In genomic region chr6:316753-317038, GRCh38 we compare ENCODE assay signal across 24 cellular contexts. TPM values are rescaled to one million over a fixed set of nuclear protein-coding genes. Genes with fewer than 3 reads are reported as not detected.
DNase-seq lines count a peak whose midpoint lies in the region; ATAC-seq, FAIRE-seq and TF ChIP-seq lines count a peak whose summit lies in the region.
"Had no signal": no experiment of that assay in that cellular context is flagged by ENCODE, and none has a peak within 500 bp of the region (broad histone marks: within the 10 kb centered on the region; RNA-seq: fewer than 3 reads in every experiment).

No MANE protein-coding gene starts in this region.

- no peak for FAIRE-seq in GM12878 (lab: Jason Lieb, UNC)
- FAIRE-seq: D721Med had no signal

- no peak for TF ChIP-seq RAD21 in GM12878 (IDR thresholded peaks at IDR 0.05; ENCODE audit: insufficient read depth, low read depth, low read length)

- peaks cover 0 to 11% (median 0%) of the 10 kb centered on the region in 7 donors for H3K9me3 Mint-ChIP-seq in CD14-positive monocyte
- H3K9me3 Mint-ChIP-seq: CD4-positive, alpha-beta T cell; T-helper 1 cell treated with Interleukin-12 subunit alpha and Interleukin-12 subunit beta and Interleukin-4 antibody, amounts not matched to agents 30 μg/mL and 1 μg/mL, for 36 hours had no signal

- DNase-seq in GM12878 (ENCODE audit: low read depth, low spot score) (no peak), transverse colon (no peak), CD14-positive monocyte (ENCODE audit: low spot score) (no peak), hepatic stellate cell (ENCODE audit: low spot score) (no peak)
- DNase-seq: BE2C; CD4-positive, alpha-beta T cell; H9; Kasumi-1; MV-4-11; NCI-H2029; NCI-H446; NCI-H524 treated with DMSO at 0.1 percent for 48 hours; NCI-H774; SHP77 treated with DMSO at 0.1 percent for 48 hours; SK-N-SH; SW 1271 had no signal

- H3K27me3 ChIP-seq in KMS-11 (ENCODE audit: insufficient read depth, low read depth) (no peaks in the 10 kb centered on the region), GM12878 (replicated peaks in 1 of 2; ENCODE audit: control insufficient read depth in 2 of 2, insufficient read depth in 2 of 2, low read length in 1 of 2) (no peaks in the 10 kb centered on the region), transverse colon (no peaks in the 10 kb centered on the region)
- H3K27me3 ChIP-seq: BE2C, Peyer's patch had no signal

- peaks cover 100% of the 10 kb centered on the region for H3K4me1 ChIP-seq in KMS-11 (ENCODE audit: low read depth, poor library complexity, severe bottlenecking)
- H3K4me1 ChIP-seq in GM12878 (ENCODE audit: control insufficient read depth, insufficient read depth, low read length): peaks cover 97% of the 10 kb centered on the region
- peaks cover 3 to 15% (median 5%) of the 10 kb centered on the region in 4 donors for H3K4me1 ChIP-seq in transverse colon
- H3K4me1 ChIP-seq: BE2C had no signal

- H3K79me2 ChIP-seq in KMS-11 (ENCODE audit: insufficient read depth, low read depth) (peaks cover 61% of the 10 kb centered on the region), GM12878 (ENCODE audit: control insufficient read depth, insufficient read depth, low read length) (peaks cover 82% of the 10 kb centered on the region)

- no peak overlapping the region for H3K4me3 ChIP-seq in KMS-11 (IDR thresholded peaks at IDR 0.05; ENCODE audit: insufficient read depth, low read depth, low read length)
- no peak overlapping the region for H3K4me3 ChIP-seq in GM12878
- no peak overlapping the region for H3K4me3 ChIP-seq in transverse colon
- H3K4me3 ChIP-seq: GM23338, Peyer's patch had no signal

- peak overlapping the region; percentile 95 for H3K4me2 ChIP-seq in KMS-11
- peak overlapping the region; percentile 84; the same call in 1 of the 2 replicates for H3K4me2 ChIP-seq in GM12878 (ENCODE audit: control insufficient read depth, insufficient read depth)
- H3K4me2 ChIP-seq: GM23338, SK-N-SH had no signal

- H3K9ac ChIP-seq in KMS-11 (peak overlapping the region; percentile 64), GM12878 (ENCODE audit: control insufficient read depth, insufficient read depth, low read length) (peak overlapping the region; percentile 73)
- H3K9ac ChIP-seq: SK-N-SH had no signal

- H3K4me3 Mint-ChIP-seq in CD14-positive monocyte: no peak overlapping the region
- H3K4me3 Mint-ChIP-seq: CD4-positive, alpha-beta T cell; GM23338; T-helper 1 cell treated with Interleukin-12 subunit alpha and Interleukin-12 subunit beta and Interleukin-4 antibody, amounts not matched to agents 30 μg/mL and 1 μg/mL, for 36 hours had no signal

- peak; percentile 28 for ATAC-seq in GM18508 (IDR thresholded peaks at IDR 0.05; ENCODE audit: insufficient read depth, unreplicated experiment)
- ATAC-seq in GM12878: peak; percentile 0
- ATAC-seq in GM18907 (IDR thresholded peaks at IDR 0.05; ENCODE audit: unreplicated experiment): no peak
- ATAC-seq: GM23338 had no signal

- RAD21 ChIA-PET in GM12878 (lab: Charles Lee; ENCODE audit: unreplicated experiment): interaction anchor here (1.0 to 13.0 kb wide), 19 partner anchors 9 to 128 kb away, joined by 3 to 256 read pairs (median 14); partner anchors contain the start of gene DUSP22

- peak overlapping the region; percentile 12; the same call in 1 of the 2 replicates for H2AFZ ChIP-seq in KMS-11 (ENCODE audit: low read depth)
- no peak overlapping the region for H2AFZ ChIP-seq in GM12878 (ENCODE audit: control insufficient read depth, low read depth, low read length)
- H2AFZ ChIP-seq: GM23338 had no signal

- H3K4me1 Mint-ChIP-seq in CD14-positive monocyte: peaks cover 57% of the 10 kb centered on the region

- intact Hi-C loops in GM12878 (cut with micrococcal nuclease; ENCODE audit: unreplicated experiment): loop anchor here (1.0 kb wide), 5 partner anchors 10 to 89 kb away; partner anchors contain the start of gene DUSP22
- intact Hi-C loops in transverse colon (cut with DNase I; ENCODE audit: low total_unique reads): no loop called here
- intact Hi-C loops in CD14-positive monocyte (cut with micrococcal nuclease): no loop called here

- CTCF ChIA-PET in GM12878 (lab: Yijun Ruan, JAX): interaction anchor here (0.8 to 8.6 kb wide), 10 partner anchors 10 to 127 kb away, joined by 3 to 94 read pairs (median 8); no protein-coding TSS in a partner anchor

- peak overlapping the region; percentile 92 for H3K27ac ChIP-seq in KMS-11
- peak overlapping the region; percentile 92 for H3K27ac ChIP-seq in GM12878 (ENCODE audit: control insufficient read depth, insufficient read depth)
- H3K27ac ChIP-seq in transverse colon: peak overlapping the region in 3 of 4 donors; percentile 0 to 58 (median 4)
- H3K27ac ChIP-seq: HL-60 had no signal

- H3K36me3 Mint-ChIP-seq in CD14-positive monocyte: peaks cover 28 to 43% of the 10 kb centered on the region in 2 donors

- H3K36me3 ChIP-seq in KMS-11 (ENCODE audit: insufficient read depth) (no peaks in the 10 kb centered on the region), GM12878 (ENCODE audit: control insufficient read depth in 2 of 2, insufficient read depth in 2 of 2, low read length in 1 of 2) (peaks cover 15 to 16% of the 10 kb centered on the region in 2 experiments), transverse colon (no peaks in the 10 kb centered on the region)
- H3K36me3 ChIP-seq: BE2C, Peyer's patch had no signal

- no TSS peak for BruUV-seq in GM12878 (replicated peaks; lab: Mats Ljungman, UMichigan)

- POLR2A ChIA-PET in GM12878 (lab: Charles Lee): interaction anchor here (0.9 to 13.8 kb wide), 11 partner anchors 9 to 95 kb away, joined by 3 to 227 read pairs (median 17); partner anchors contain the start of gene DUSP22

- TF ChIP-seq CTCF in KMS-11 (conservative IDR thresholded peaks at IDR 0.05; ENCODE audit: low read depth, low read length) (no peak), GM12878 (IDR thresholded peaks at IDR 0.05 in 2 of 3, conservative IDR thresholded peaks at IDR 0.05 in 1 of 3; ENCODE audit: control insufficient read depth in 2 of 3, extremely low read depth in 1 of 3, insufficient read depth in 1 of 3, low read depth in 3 of 3, low read length in 3 of 3) (no peak), transverse colon (IDR thresholded peaks at IDR 0.05) (no peak), CD14-positive monocyte (IDR thresholded peaks at IDR 0.05) (no peak)

- H4K20me1 ChIP-seq in KMS-11 (ENCODE audit: insufficient read depth) (no peaks in the 10 kb centered on the region), GM12878 (ENCODE audit: control insufficient read depth, insufficient read depth) (no peaks in the 10 kb centered on the region)

- H3K27ac Mint-ChIP-seq in CD14-positive monocyte: peak overlapping the region in 2 of 7 donors; percentile 2 to 18
- H3K27ac Mint-ChIP-seq: CD4-positive, alpha-beta T cell; GM23338; H9; T-helper 1 cell treated with Interleukin-12 subunit alpha and Interleukin-12 subunit beta and Interleukin-4 antibody, amounts not matched to agents 30 μg/mL and 1 μg/mL, for 36 hours had no signal

- in situ Hi-C loops in GM12878 (cut with MboI): no loop called here
- in situ Hi-C loops in transverse colon (cut with MboI; ENCODE audit: low pct_ligation_motif_present in 1 of 4, low pct_unique_long_range_greater_than_20kb in 1 of 4, low sequenced_read_pairs in 3 of 4): no loop called here

- H3K27me3 Mint-ChIP-seq in CD14-positive monocyte (ENCODE audit: low read depth in 3 of 3): peaks cover 0 to 1% (median 1%) of the 10 kb centered on the region in 3 donors
- H3K27me3 Mint-ChIP-seq: CD4-positive, alpha-beta T cell had no signal

- H3K9me3 ChIP-seq in GM12878 (replicated peaks; ENCODE audit: control insufficient read depth, insufficient read depth, low read length) (no peaks in the 10 kb centered on the region), transverse colon (no peaks in the 10 kb centered on the region)
- H3K9me3 ChIP-seq: Peyer's patch, SK-N-SH had no signal

- TF ChIP-seq EP300 in GM12878 (IDR thresholded peaks at IDR 0.05; ENCODE audit: borderline replicate concordance in 1 of 2, control insufficient read depth in 1 of 2, low read depth in 2 of 2, low read length in 2 of 2) (no peak), transverse colon (IDR thresholded peaks at IDR 0.05; ENCODE audit: low read depth) (no peak)

- no peak for TF ChIP-seq POLR2A in GM12878 (IDR thresholded peaks at IDR 0.05; ENCODE audit: low read depth, low read length)
- no peak for TF ChIP-seq POLR2A in transverse colon (IDR thresholded peaks at IDR 0.05)

- SMC1A ChIA-PET in GM12878 (lab: Charles Lee; ENCODE audit: uncharacterized antibody, unreplicated experiment): interaction anchor here (0.7 to 14.6 kb wide), 15 partner anchors 9 to 201 kb away, joined by 3 to 707 read pairs (median 14); partner anchors contain the start of genes DUSP22 and IRF4

TF ChIP-seq in GM12878, 131 proteins besides CTCF, POLR2A, EP300 and RAD21:
- TF ChIP-seq HDAC2 (IDR thresholded peaks at IDR 0.05) (no peak), MEF2B (IDR thresholded peaks at IDR 0.05; ENCODE audit: partially characterized antibody, poor library complexity, severe bottlenecking) (peak; percentile 38), JUNB (IDR thresholded peaks at IDR 0.05) (peak; percentile 1; the same call in 1 of the 2 replicates), CHD4 (IDR thresholded peaks at IDR 0.05) (peak; percentile 23; the same call in 1 of the 2 replicates)

RNA-seq across cellular contexts. Expression of gene DUSP22, which starts 24.4 kb away (rescaled TPM):
- 632 and 708 TPM in 2 replicates for total RNA-seq in GM12878 (2013; cell fraction: nucleolus; rRNA removed)
- total RNA-seq in GM12878 (2014; rRNA removed): 113 and 123 TPM in 2 replicates
- total RNA-seq in GM12878 (2014; rRNA removed; fragmentation: Illumina TruSeq; extraction: Trizol): 80.6 and 83.3 TPM in 2 replicates
- total RNA-seq in GM12878 (2021): 125 and 130 TPM in 2 replicates
- polyA plus RNA-seq in GM12878 (2011; ENCODE audit: low read depth): 128 TPM
- polyA plus RNA-seq in GM12878 (2011; rRNA removed): 78.9 and 80.1 TPM in 2 replicates
- polyA plus RNA-seq in GM12878 (2011; cell fraction: cytosol; rRNA removed): 109 and 115 TPM in 2 replicates
- polyA plus RNA-seq in GM12878 (2011; cell fraction: nucleus; rRNA removed): 359 and 389 TPM in 2 replicates
- 121 and 164 TPM in 2 replicates for polyA plus RNA-seq in GM12878 (2012)
- polyA plus RNA-seq in GM12878 (2014; fragmentation: Illumina TruSeq; extraction: Trizol): 87.9 and 101 TPM in 2 replicates
- polyA plus RNA-seq in GM12878 (2014; fragmentation: Nextera tagmentation; extraction: Ambion mirVana): 10 to 100 TPM; 93.4 to 99.7 TPM
- 138 and 147 TPM in 2 replicates for polyA plus RNA-seq in GM12878 (2014; rRNA removed)
- polyA plus RNA-seq in GM12878 (2016; fragmentation: Nextera tagmentation; extraction: Ambion mirVana): 100 to 1,000 TPM; 150 to 156 TPM
- 84.5 and 84.7 TPM in 2 replicates for polyA minus RNA-seq in GM12878 (2011; rRNA and poly(A)+ RNA removed)
- 15.5 and 16.8 TPM in 2 replicates for polyA minus RNA-seq in GM12878 (2011; cell fraction: cytosol; rRNA and poly(A)+ RNA removed)
- polyA minus RNA-seq in GM12878 (2011; cell fraction: nucleus; rRNA and poly(A)+ RNA removed): 118 and 156 TPM in 2 replicates
- 100 to 1,000 TPM in 1 of 4 donors, 10 to 100 TPM in 3; 35.4 to 213 (median 49.5) TPM for total RNA-seq in transverse colon
- polyA plus RNA-seq in CD14-positive monocyte: 100 to 1,000 TPM; 107 to 117 TPM

Comparison
In these comparisons a context has a peak if more than half of its experiments do, and no peak if none do; other contexts are left out.
1. H3K27ac ChIP-seq: peak in every context shown above with its lines; median percentile 92 in KMS-11; 92 in GM12878; 4 in transverse colon.